In genomic region chr7:92135490-92135889, GRCh38 we compare ENCODE assay signal across 8 cellular contexts. TPM values are rescaled to one million over a fixed set of nuclear protein-coding genes. Genes with fewer than 3 reads are reported as not detected.
DNase-seq lines count a peak whose midpoint lies in the region; ATAC-seq and TF ChIP-seq lines count a peak whose summit lies in the region.

No MANE protein-coding gene starts in this region.

- H4K20me1 ChIP-seq in Loucy (ENCODE audit: insufficient read depth, low read length, poor library complexity, severe bottlenecking) = peaks cover 29% of the 10 kb centered on the region

- peaks cover 0 to 7% (median 0%) of the 10 kb centered on the region in 3 donors for H3K27me3 Mint-ChIP-seq in naive B cell

- peak overlapping the region; percentile 91 for H3K9ac ChIP-seq in Loucy (ENCODE audit: low read depth, low read length, poor library complexity, severe bottlenecking)

- no peak for DNase-seq in BE2C
- peak in 1 of 2 donors; percentile 57 for DNase-seq in cardiac fibroblast (ENCODE audit: low read depth in 2 of 2)
- DNase-seq in naive B cell = peak; percentile 3
- no peak for DNase-seq in GM13976 (ENCODE audit: low spot score)
- no peak for DNase-seq in anterior cingulate cortex (lab: John Stamatoyannopoulos, UW)
- no peak for DNase-seq in NCI-H446 treated with DMSO at 0.1 percent for 48 hours (lab: John Stamatoyannopoulos, UW)

- no peak overlapping the region for H2AFZ ChIP-seq in Loucy (ENCODE audit: low read length)

- no peaks in the 10 kb centered on the region for H3K27me3 ChIP-seq in BE2C
- H3K27me3 ChIP-seq in Loucy (ENCODE audit: insufficient read depth, low read length, poor library complexity, severe bottlenecking) = no peaks in the 10 kb centered on the region

- peak overlapping the region; percentile 91 to 100 (median 98) for H3K4me3 Mint-ChIP-seq in naive B cell

- TF ChIP-seq CTCF in BE2C (IDR thresholded peaks at IDR 0.05; ENCODE audit: low read depth, low read length) (no peak), Loucy (conservative IDR thresholded peaks at IDR 0.05; ENCODE audit: low read length) (no peak), cardiac fibroblast (IDR thresholded peaks at IDR 0.05; ENCODE audit: low read depth, low read length) (no peak), GM13976 (IDR thresholded peaks at IDR 0.05; ENCODE audit: borderline replicate concordance, control extremely low read depth, extremely low read depth, insufficient read depth, missing control alignments) (no peak)

- H3K4me1 ChIP-seq in BE2C (no peaks in the 10 kb centered on the region), Loucy (ENCODE audit: insufficient read depth, low read length, poor library complexity, severe bottlenecking) (peaks cover 44% of the 10 kb centered on the region)

- H3F3A ChIP-seq in Loucy (ENCODE audit: low read depth) = 0 out of 2 replicates have a peak, but pooled peaks cover 3% of the 10 kb centered on the region

- no peaks in the 10 kb centered on the region for H3K9me3 ChIP-seq in BE2C
- no peaks in the 10 kb centered on the region for H3K9me3 ChIP-seq in Loucy (ENCODE audit: insufficient read depth, low read depth, low read length)

- peaks cover 16 to 43% (median 30%) of the 10 kb centered on the region in 3 donors for H3K4me1 Mint-ChIP-seq in naive B cell

- no peaks in the 10 kb centered on the region for H3K9me2 ChIP-seq in Loucy (replicated peaks; ENCODE audit: low read depth, low read length)

- no peaks in the 10 kb centered on the region for H3K36me3 ChIP-seq in BE2C
- H3K36me3 ChIP-seq in Loucy (ENCODE audit: insufficient read depth, low read length) = peaks cover 10% of the 10 kb centered on the region; the same call in 1 of the 2 replicates

- peaks cover 0 to 5% of the 10 kb centered on the region in 2 donors for H3K36me3 Mint-ChIP-seq in naive B cell

- ATAC-seq in naive B cell (ENCODE audit: low read depth in 2 of 2) = no peak
- ATAC-seq in HG02610 (IDR thresholded peaks at IDR 0.05; ENCODE audit: unreplicated experiment) = no peak

- H3K9me3 Mint-ChIP-seq in naive B cell = peaks cover 0 to under 1% (median 0%) of the 10 kb centered on the region in 7 donors

- H3K4me3 ChIP-seq in BE2C (ENCODE audit: low read depth, low read length) (peak overlapping the region; percentile 81), Loucy (ENCODE audit: low read length, poor library complexity, severe bottlenecking) (peak overlapping the region; percentile 84), cardiac fibroblast (replicated peaks in 1 of 2; ENCODE audit: low read depth in 2 of 2, low read length in 2 of 2) (peak overlapping the region; percentile 92 to 93)

- H3K27ac Mint-ChIP-seq in naive B cell = peak overlapping the region; percentile 98 to 100 (median 100)

- peaks cover 48% of the 10 kb centered on the region for H3K79me2 ChIP-seq in Loucy (ENCODE audit: insufficient read depth, low read length)

- H3K4me2 ChIP-seq in Loucy (ENCODE audit: low read depth, low read length, poor library complexity, severe bottlenecking) = peak overlapping the region; percentile 99

- in situ Hi-C loops in GM13976 (cut with MboI; ENCODE audit: low sequenced_read_pairs, unreplicated experiment) = no loop called here

RNA-seq across cellular contexts. Expression of gene CYP51A1, which starts 1.2 kb away (rescaled TPM):
- 16.2 TPM for polyA plus RNA-seq in BE2C (2012; ENCODE audit: insufficient read depth, insufficient read length, low read depth)
- 10 to 100 TPM in 5 of 6 donors, 1 to 10 TPM in 1; 9.1 to 28.8 (median 15.6) TPM for polyA plus RNA-seq in naive B cell (ENCODE audit: low read depth in 6 of 6)

RNA-seq across cellular contexts. Expression of gene LRRD1, which starts 43.5 kb away (rescaled TPM):
- not detected for polyA plus RNA-seq in BE2C (2012; ENCODE audit: insufficient read depth, insufficient read length, low read depth)
- not detected for polyA plus RNA-seq in naive B cell (ENCODE audit: low read depth in 6 of 6)
